In the genomic region with DNA sequence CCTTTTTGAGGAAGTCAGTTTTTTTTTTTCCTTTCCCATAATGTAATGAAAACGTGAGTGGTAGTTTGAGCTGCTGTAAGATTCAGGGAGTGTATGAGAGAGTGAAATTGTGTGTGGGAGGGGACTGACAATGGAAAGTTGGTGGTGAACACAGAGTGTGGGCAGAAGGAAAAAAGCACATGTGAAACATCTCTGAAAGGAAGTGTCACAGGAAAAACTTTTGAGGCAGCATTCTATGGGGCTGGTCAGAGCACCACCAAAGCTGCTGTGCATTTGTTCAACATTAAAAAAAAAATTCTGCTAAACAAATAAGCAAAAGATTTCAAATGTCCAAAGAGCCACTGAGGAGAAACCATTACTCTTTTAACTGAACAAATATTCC, we compare ENCODE assay signal across 8 cellular contexts.
DNase-seq lines count a peak whose midpoint lies in the region; ATAC-seq and TF ChIP-seq lines count a peak whose summit lies in the region.

No MANE protein-coding gene starts in this region.

- no peaks in the 10 kb centered on the region for H3K9me2 ChIP-seq in GM23338 (ENCODE audit: insufficient read depth)

- WGBS in body of pancreas, 2 donors = 15% methylated on average over 1 of the region's 1 CpG

- H2AFZ ChIP-seq in GM23338 = no peak overlapping the region
- no peak overlapping the region for H2AFZ ChIP-seq in OCI-LY3 (ENCODE audit: low read depth, low read length)

- H3K36me3 ChIP-seq in GM23338 (ENCODE audit: insufficient read depth) (no peaks in the 10 kb centered on the region), OCI-LY3 (replicated peaks; ENCODE audit: low read depth, low read length) (no peaks in the 10 kb centered on the region), skeletal muscle satellite cell (ENCODE audit: insufficient read depth, low read length) (no peaks in the 10 kb centered on the region), body of pancreas (replicated peaks in 1 of 2; ENCODE audit: insufficient read depth in 1 of 2, low read depth in 2 of 2) (no peaks in the 10 kb centered on the region)

- peak overlapping the region; percentile 26; the same call in 1 of the 2 replicates for H3K27ac ChIP-seq in GM23338 (ENCODE audit: low read depth)
- H3K27ac ChIP-seq in OCI-LY3 (ENCODE audit: low read length) = peak overlapping the region; percentile 24
- H3K27ac ChIP-seq in body of pancreas = peak overlapping the region in 1 of 4 donors; percentile 10

- peak overlapping the region; percentile 14; the same call in 1 of the 2 replicates for H3K27ac Mint-ChIP-seq in GM23338
- H3K27ac Mint-ChIP-seq in effector memory CD8-positive, alpha-beta T cell = peak overlapping the region; percentile 1 to 9

- no peaks in the 10 kb centered on the region for H3K27me3 ChIP-seq in GM23338 (ENCODE audit: insufficient read depth)
- no peaks in the 10 kb centered on the region for H3K27me3 ChIP-seq in OCI-LY3 (ENCODE audit: low read depth, low read length)
- H3K27me3 ChIP-seq in skeletal muscle satellite cell (ENCODE audit: control insufficient read depth, insufficient read depth, low read length) = no peaks in the 10 kb centered on the region
- no peaks in the 10 kb centered on the region for H3K27me3 ChIP-seq in body of pancreas

- peak; percentile 52 for DNase-seq in GM13976 (ENCODE audit: low spot score)
- DNase-seq in GM23338 (ENCODE audit: low spot score) = no peak
- DNase-seq in effector memory CD8-positive, alpha-beta T cell = no peak
- no peak for DNase-seq in NCI-H1417 treated with DMSO at 0.1 percent for 48 hours (lab: John Stamatoyannopoulos, UW)
- DNase-seq in middle frontal gyrus (ENCODE audit: extremely low spot score, low spot score) = no peak
- DNase-seq in body of pancreas = no peak

- H3K9ac ChIP-seq in OCI-LY3 (ENCODE audit: low read length) (no peak overlapping the region), skeletal muscle satellite cell (ENCODE audit: low read depth, low read length) (peak overlapping the region; percentile 67)

- H3F3A ChIP-seq in GM23338 (replicated peaks; ENCODE audit: low read depth) = no peaks in the 10 kb centered on the region

- TF ChIP-seq POLR2A in body of pancreas (IDR thresholded peaks at IDR 0.05) = no peak

- no peaks in the 10 kb centered on the region for H3K36me3 Mint-ChIP-seq in GM23338 (ENCODE audit: low read depth)
- H3K36me3 Mint-ChIP-seq in effector memory CD8-positive, alpha-beta T cell (ENCODE audit: insufficient read depth) = no peaks in the 10 kb centered on the region

- intact Hi-C loops in body of pancreas (cut with DNase I) = no loop called here

- ATAC-seq in GM23338 (no peak), body of pancreas (no peak)
- ATAC-seq in effector memory CD8-positive, alpha-beta T cell (replicated peaks) = no peak

- peaks cover 32% of the 10 kb centered on the region for H3K4me1 Mint-ChIP-seq in GM23338
- peaks cover 25 to 31% of the 10 kb centered on the region in 2 donors for H3K4me1 Mint-ChIP-seq in effector memory CD8-positive, alpha-beta T cell (ENCODE audit: low read depth in 2 of 2)

- H3K9me3 ChIP-seq in OCI-LY3 (ENCODE audit: insufficient read depth, low read length) (no peaks in the 10 kb centered on the region), skeletal muscle satellite cell (replicated peaks; ENCODE audit: low read length) (no peaks in the 10 kb centered on the region), body of pancreas (no peaks in the 10 kb centered on the region)

- peaks cover 2% of the 10 kb centered on the region for H3K27me3 Mint-ChIP-seq in GM23338 (ENCODE audit: insufficient read depth, low read depth, poor library complexity)
- no peaks in the 10 kb centered on the region for H3K27me3 Mint-ChIP-seq in effector memory CD8-positive, alpha-beta T cell

- H3K4me3 ChIP-seq in GM23338 (no peak overlapping the region), OCI-LY3 (ENCODE audit: low read length) (peak overlapping the region; percentile 17), skeletal muscle satellite cell (ENCODE audit: low read length) (no peak overlapping the region), body of pancreas (no peak overlapping the region)

- H3K4me3 Mint-ChIP-seq in GM23338 = no peak overlapping the region
- peak overlapping the region; percentile 0 to 36 for H3K4me3 Mint-ChIP-seq in effector memory CD8-positive, alpha-beta T cell

- no peaks in the 10 kb centered on the region for H4K20me1 ChIP-seq in GM23338 (replicated peaks; ENCODE audit: insufficient read depth)
- no peaks in the 10 kb centered on the region for H4K20me1 ChIP-seq in OCI-LY3 (ENCODE audit: insufficient read depth, low read length)

- H3K79me2 ChIP-seq in GM23338 (replicated peaks; ENCODE audit: insufficient read depth) (no peaks in the 10 kb centered on the region), OCI-LY3 (ENCODE audit: low read length) (peaks cover 10% of the 10 kb centered on the region)

- 0 out of 2 replicates have a peak overlapping the region, but pooled peaks have one; percentile 19 for H3K4me2 ChIP-seq in GM23338
- H3K4me2 ChIP-seq in OCI-LY3 (ENCODE audit: low read length) = peak overlapping the region; percentile 51
- peak overlapping the region; percentile 66 for H3K4me2 ChIP-seq in skeletal muscle satellite cell (ENCODE audit: low read length)

- TF ChIP-seq CTCF in GM13976 (IDR thresholded peaks at IDR 0.05; ENCODE audit: borderline replicate concordance, control extremely low read depth, extremely low read depth, insufficient read depth, missing control alignments) (no peak), GM23338 (conservative IDR thresholded peaks at IDR 0.05; ENCODE audit: low read depth in 2 of 2) (no peak), OCI-LY3 (IDR thresholded peaks at IDR 0.05; ENCODE audit: low read depth, low read length) (no peak), body of pancreas (IDR thresholded peaks at IDR 0.05) (no peak)

- no peaks in the 10 kb centered on the region for H3K9me3 Mint-ChIP-seq in GM23338
- no peaks in the 10 kb centered on the region for H3K9me3 Mint-ChIP-seq in effector memory CD8-positive, alpha-beta T cell

- in situ Hi-C loops in GM13976 (cut with MboI; ENCODE audit: low sequenced_read_pairs, unreplicated experiment) = no loop called here

- H3K4me1 ChIP-seq in GM23338 (ENCODE audit: insufficient read depth) = peaks cover 35% of the 10 kb centered on the region
- peaks cover 70% of the 10 kb centered on the region for H3K4me1 ChIP-seq in OCI-LY3 (ENCODE audit: low read length)
- peaks cover 46% of the 10 kb centered on the region for H3K4me1 ChIP-seq in skeletal muscle satellite cell (ENCODE audit: control insufficient read depth, insufficient read depth, low read length)
- H3K4me1 ChIP-seq in body of pancreas = no peaks in the 10 kb centered on the region

TF ChIP-seq in GM23338, 12 proteins besides CTCF, POLR2A, EP300 and RAD21 (continues in another document):
- TF ChIP-seq ETS1 (IDR thresholded peaks at IDR 0.05) (no peak), STAT1 (IDR thresholded peaks at IDR 0.05; ENCODE audit: unreplicated experiment) (no peak), EZH2 (IDR thresholded peaks at IDR 0.05; ENCODE audit: low read depth, unreplicated experiment) (no peak), ZNF114 (CRISPR knock-in tag; IDR thresholded peaks at IDR 0.05) (no peak), NANOG (IDR thresholded peaks at IDR 0.05; ENCODE audit: borderline replicate concordance) (no peak), CREB1 (CRISPR knock-in tag; IDR thresholded peaks at IDR 0.05; ENCODE audit: low read depth) (no peak)
